ENCODE assay signal across 20 cellular contexts in genomic region chr16:86302710-86303109, GRCh38.
"Had no signal": no experiment of that assay in that cellular context is flagged by ENCODE, and none has a peak within 500 bp of the region (broad histone marks: within the 10 kb centered on the region; RNA-seq: fewer than 3 reads in every experiment).

No MANE protein-coding gene starts in this region.

- H3K27ac ChIP-seq: breast epithelium had no signal

- H3K9me3 ChIP-seq: breast epithelium had no signal

- DNase-seq: activated CD4-positive, alpha-beta T cell treated with anti-CD3 and anti-CD28 coated beads for 48 hours; activated CD4-positive, alpha-beta T cell treated with anti-CD3 and anti-CD28 coated beads, Interleukin-2, amount 50 U/mL, for 48 hours; activated CD8-positive, alpha-beta memory T cell treated with anti-CD3 and anti-CD28 coated beads, Interleukin-2, amount 10 ng/mL, durations not matched to agents 7 days and 5 days; activated effector memory CD4-positive, alpha-beta T cell treated with Interleukin-2 at 50 U/mL for 16 hours; activated naive CD4-positive, alpha-beta T cell; activated T-cell treated with anti-CD3 and anti-CD28 coated beads, Interleukin-2, amount 50 U/mL, for 24 hours; aorta; KG1; MV-4-11; NCI-H1092 treated with DMSO at 0.1 percent for 48 hours; NCI-H1417 treated with DMSO at 0.1 percent for 48 hours; NCI-H1694; NCI-H2029; NCI-H2107; NCI-H2171 treated with DMSO at 0.1 percent for 48 hours; NCI-H226; NCI-H526; NCI-H774; SHP77 treated with DMSO at 0.1 percent for 48 hours had no signal

- H3K4me3 ChIP-seq: breast epithelium had no signal

- H3K4me1 ChIP-seq: breast epithelium had no signal

- H3K36me3 ChIP-seq: breast epithelium had no signal
